8 cellular contexts compared by ENCODE assay signal in the genomic region with DNA sequence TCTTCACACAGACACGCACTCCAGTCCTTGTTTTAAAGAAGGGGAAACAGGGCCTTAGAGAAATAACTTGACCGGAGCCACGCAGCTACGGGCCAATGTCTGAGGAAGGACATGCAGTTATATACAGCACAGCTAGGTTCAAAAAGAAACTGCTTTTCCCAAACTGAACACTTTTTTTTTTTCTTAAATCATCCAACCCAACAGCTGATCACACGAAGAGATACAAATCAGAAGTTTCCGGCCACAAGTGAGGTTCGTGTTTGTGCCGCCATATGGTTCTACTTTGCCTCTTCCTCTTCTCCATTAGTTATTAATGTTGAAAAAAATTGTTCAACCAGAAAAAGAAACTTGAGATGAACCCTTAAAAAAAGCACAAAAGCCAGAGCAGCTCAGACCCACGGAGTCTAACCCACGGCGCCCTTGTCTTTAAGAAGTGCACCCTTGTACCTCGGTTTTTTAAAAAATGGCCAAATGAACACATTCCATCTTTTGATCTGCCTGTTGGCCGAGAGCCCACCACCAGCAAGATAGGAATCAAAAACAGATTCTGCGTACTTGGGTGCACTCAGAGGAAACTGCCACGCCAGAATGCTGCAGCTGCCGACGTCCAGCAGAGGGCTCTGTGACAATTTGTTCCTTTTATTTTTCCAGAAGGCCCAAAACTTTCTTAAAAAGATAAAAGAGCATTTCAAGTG.
DNase-seq lines count a peak whose midpoint lies in the region; ATAC-seq and TF ChIP-seq lines count a peak whose summit lies in the region.

No MANE protein-coding gene starts in this region.

- DNase-seq in A673 (ENCODE audit: low spot score) (peak; percentile 81), T-helper 2 cell (peak in 4 of 5 experiments; percentile 45 to 94 (median 66)), astrocyte of the spinal cord (ENCODE audit: low read depth, low spot score) (peak; percentile 93), immature natural killer cell (peak; percentile 72 to 76 (median 75))
- DNase-seq in stimulated activated CD4-positive, alpha-beta T cell treated with anti-CD3 and anti-CD28 coated beads, Interleukin-15, amount 100 ng/mL, for 1 hour (ENCODE audit: low read depth in 1 of 2, low spot score in 1 of 2): peak; percentile 34 to 45

- H3K4me1 Mint-ChIP-seq in immature natural killer cell: peaks cover 83 to 88% of the 10 kb centered on the region in 2 donors

- H3K4me1 ChIP-seq in A673 (ENCODE audit: insufficient read depth, low read length, poor library complexity, severe bottlenecking): peaks cover 20% of the 10 kb centered on the region

- intact Hi-C loops in A673 (cut with micrococcal nuclease; ENCODE audit: unreplicated experiment): loop anchor here (1.0 to 2.0 kb wide), 2 partner anchors 192 to 262 kb away; no protein-coding TSS in a partner anchor

- BruUV-seq in A673 (replicated peaks; lab: Mats Ljungman, UMichigan): no TSS peak

- H3K36me3 Mint-ChIP-seq in immature natural killer cell: no peaks in the 10 kb centered on the region

- peak; percentile 61 for ATAC-seq in GM18498 (IDR thresholded peaks at IDR 0.05; ENCODE audit: unreplicated experiment)
- ATAC-seq in HG03558 (IDR thresholded peaks at IDR 0.05; ENCODE audit: extremely low read depth, unreplicated experiment): peak; percentile 30
- ATAC-seq in GM18873 (IDR thresholded peaks at IDR 0.05; ENCODE audit: low FRiP score, unreplicated experiment): no peak

- H3K27me3 ChIP-seq in A673 (replicated peaks; ENCODE audit: insufficient read depth, low read depth, low read length, poor library complexity): no peaks in the 10 kb centered on the region

- peak overlapping the region; percentile 92 to 98 (median 94) for H3K27ac Mint-ChIP-seq in immature natural killer cell

- peaks cover 2 to 8% (median 6%) of the 10 kb centered on the region in 3 donors for H3K27me3 Mint-ChIP-seq in immature natural killer cell (ENCODE audit: low read depth in 3 of 3)

- CTCF ChIA-PET in A673 (lab: Charles Lee): interaction anchor here (0.6 to 1.2 kb wide), 2 partner anchors 97 to 191 kb away, joined by 3 read pairs; no protein-coding TSS in a partner anchor

- H3K27ac ChIP-seq in A673 (ENCODE audit: low read depth, low read length, poor library complexity, severe bottlenecking): peak overlapping the region; percentile 34

- no peaks in the 10 kb centered on the region for H3K9me3 ChIP-seq in A673 (ENCODE audit: low read depth, low read length, poor library complexity, severe bottlenecking)

- peak overlapping the region; percentile 80 to 91 (median 88) for H3K4me3 Mint-ChIP-seq in immature natural killer cell

- in situ Hi-C loops in astrocyte of the spinal cord (cut with HindIII; ENCODE audit: low sequenced_read_pairs): no loop called here

- H3K4me3 ChIP-seq in A673 (ENCODE audit: low read depth, low read length, poor library complexity, severe bottlenecking) (peak overlapping the region; percentile 13), astrocyte of the spinal cord (ENCODE audit: low read depth, low read length) (no peak overlapping the region)

- POLR2A ChIA-PET in A673 (lab: Charles Lee; ENCODE audit: low non-redundant PET): interaction anchor here (0.6 kb wide), 1 partner anchor 186 kb away, joined by 6 read pairs; no protein-coding TSS in a partner anchor

- peak; percentile 98 for TF ChIP-seq CTCF in A673 (conservative IDR thresholded peaks at IDR 0.05; ENCODE audit: low read depth, low read length)
- TF ChIP-seq CTCF in astrocyte of the spinal cord (IDR thresholded peaks at IDR 0.05; ENCODE audit: low read depth, low read length): peak; percentile 91

- H3K9me3 Mint-ChIP-seq in immature natural killer cell: no peaks in the 10 kb centered on the region

- no peaks in the 10 kb centered on the region for H3K36me3 ChIP-seq in A673 (ENCODE audit: insufficient read depth, low read length, poor library complexity, severe bottlenecking)

Comparison
In these comparisons a context has a peak if more than half of its experiments do, and no peak if none do; other contexts are left out.
1. DNase-seq: peak in every context shown above with its lines; median percentile 93 in astrocyte of the spinal cord; 81 in A673; 75 in immature natural killer cell; 66 in T-helper 2 cell; 40 in stimulated activated CD4-positive, alpha-beta T cell treated with anti-CD3 and anti-CD28 coated beads, Interleukin-15, amount 100 ng/mL, for 1 hour.